In genomic region chr12:12724421-12725085, GRCh38 we compare ENCODE assay signal across 8 cellular contexts. TPM values are rescaled to one million over a fixed set of nuclear protein-coding genes. Genes with fewer than 3 reads are reported as not detected.
DNase-seq lines count a peak whose midpoint lies in the region; ATAC-seq and TF ChIP-seq lines count a peak whose summit lies in the region.

No MANE protein-coding gene starts in this region.

- H2AFZ ChIP-seq in DND-41 (ENCODE audit: low read depth, low read length): peak overlapping the region; percentile 41
- no peak overlapping the region for H2AFZ ChIP-seq in GM23338

- no peaks in the 10 kb centered on the region for H3K9me3 ChIP-seq in DND-41 (ENCODE audit: insufficient read depth, low read length, severe bottlenecking)

- peaks cover 9% of the 10 kb centered on the region for H3F3A ChIP-seq in GM23338 (replicated peaks; ENCODE audit: low read depth)

- H3K9me3 Mint-ChIP-seq in GM23338 (no peaks in the 10 kb centered on the region), endothelial cell (ENCODE audit: unreplicated experiment) (no peaks in the 10 kb centered on the region), nephron progenitor cell (no peaks in the 10 kb centered on the region)

- H3K27me3 ChIP-seq in DND-41 (ENCODE audit: insufficient read depth, low read length, poor library complexity) (no peaks in the 10 kb centered on the region), GM23338 (ENCODE audit: insufficient read depth) (peaks cover 40% of the 10 kb centered on the region)

- H3K36me3 Mint-ChIP-seq in GM23338 (ENCODE audit: low read depth) (peaks cover 31% of the 10 kb centered on the region), endothelial cell (ENCODE audit: low read depth, unreplicated experiment) (peaks cover 21% of the 10 kb centered on the region), nephron progenitor cell (ENCODE audit: low read depth) (peaks cover 33% of the 10 kb centered on the region)

- H3K4me1 Mint-ChIP-seq in GM23338 (peaks cover 30% of the 10 kb centered on the region), endothelial cell (ENCODE audit: unreplicated experiment) (peaks cover 17% of the 10 kb centered on the region), nephron progenitor cell (peaks cover 69% of the 10 kb centered on the region)

- DNase-seq in DND-41: no peak
- DNase-seq in GM23338 (ENCODE audit: low spot score): peak; percentile 30
- DNase-seq in RKO (ENCODE audit: low spot score): peak; percentile 21
- no peak for DNase-seq in endothelial cell (ENCODE audit: low spot score)
- DNase-seq in nephron progenitor cell: peak; percentile 34
- DNase-seq in GDM1 (lab: John Stamatoyannopoulos, UW): no peak

- H3K4me1 ChIP-seq in DND-41 (ENCODE audit: insufficient read depth, low read length) (peaks cover 64% of the 10 kb centered on the region), GM23338 (ENCODE audit: insufficient read depth) (peaks cover 29% of the 10 kb centered on the region)

- H3K79me2 ChIP-seq in DND-41 (ENCODE audit: insufficient read depth, low read length): peaks cover 91% of the 10 kb centered on the region
- peaks cover 14% of the 10 kb centered on the region for H3K79me2 ChIP-seq in GM23338 (replicated peaks; ENCODE audit: insufficient read depth)

- H3K36me3 ChIP-seq in DND-41 (ENCODE audit: insufficient read depth, low read length) (peaks cover 32% of the 10 kb centered on the region), GM23338 (ENCODE audit: insufficient read depth) (peaks cover 11% of the 10 kb centered on the region; the same call in 1 of the 2 replicates)

- peak overlapping the region; percentile 83 for H3K4me3 Mint-ChIP-seq in GM23338
- peak overlapping the region; percentile 86 for H3K4me3 Mint-ChIP-seq in endothelial cell (ENCODE audit: unreplicated experiment)
- peak overlapping the region; percentile 98 for H3K4me3 Mint-ChIP-seq in nephron progenitor cell

- H3K27ac Mint-ChIP-seq in GM23338 (peak overlapping the region; percentile 96), endothelial cell (ENCODE audit: unreplicated experiment) (peak overlapping the region; percentile 27), nephron progenitor cell (peak overlapping the region; percentile 94)

- peaks cover 9% of the 10 kb centered on the region; the same call in 1 of the 2 replicates for H4K20me1 ChIP-seq in DND-41 (ENCODE audit: insufficient read depth, low read length)
- peaks cover 11% of the 10 kb centered on the region for H4K20me1 ChIP-seq in GM23338 (replicated peaks; ENCODE audit: insufficient read depth)

- ATAC-seq in DND-41 (ENCODE audit: insufficient read depth, low read depth): no peak; the same call in 2 of the 3 replicates
- peak; percentile 23 for ATAC-seq in GM23338
- ATAC-seq in esophagus mucosa: no peak
- no peak for ATAC-seq in HG02571 (IDR thresholded peaks at IDR 0.05; ENCODE audit: unreplicated experiment)

- peak overlapping the region; percentile 82 to 88 for H3K4me3 ChIP-seq in DND-41 (ENCODE audit: low read depth in 1 of 2, low read length in 2 of 2)
- H3K4me3 ChIP-seq in GM23338: peak overlapping the region; percentile 61

- TF ChIP-seq CTCF in DND-41 (IDR thresholded peaks at IDR 0.05; ENCODE audit: borderline replicate concordance, extremely low read depth, low read length, poor library complexity, severe bottlenecking) (no peak), GM23338 (conservative IDR thresholded peaks at IDR 0.05; ENCODE audit: low read depth in 2 of 2) (no peak), endothelial cell (IDR thresholded peaks at IDR 0.05; ENCODE audit: unreplicated experiment) (no peak), nephron progenitor cell (IDR thresholded peaks at IDR 0.05) (no peak)

- no peaks in the 10 kb centered on the region for H3K9me2 ChIP-seq in GM23338 (ENCODE audit: insufficient read depth)

- H3K9ac ChIP-seq in DND-41 (ENCODE audit: low read depth, low read length): peak overlapping the region; percentile 100

- H3K27ac ChIP-seq in DND-41 (ENCODE audit: low read length): peak overlapping the region; percentile 100
- peak overlapping the region; percentile 97 for H3K27ac ChIP-seq in GM23338 (ENCODE audit: low read depth)

- H3K4me2 ChIP-seq in DND-41 (ENCODE audit: insufficient read depth, low read length) (peak overlapping the region; percentile 84), GM23338 (peak overlapping the region; percentile 78)

- H3K27me3 Mint-ChIP-seq in GM23338 (ENCODE audit: insufficient read depth, low read depth, poor library complexity) (peaks cover 17% of the 10 kb centered on the region), endothelial cell (ENCODE audit: unreplicated experiment) (peaks cover 18% of the 10 kb centered on the region), nephron progenitor cell (ENCODE audit: low read depth, poor library complexity) (peaks cover 18% of the 10 kb centered on the region)

TF ChIP-seq in GM23338, 12 proteins besides CTCF, POLR2A, EP300 and RAD21:
- TF ChIP-seq JUNB (IDR thresholded peaks at IDR 0.05; ENCODE audit: unreplicated experiment) (no peak), EZH2phosphoT487 (IDR thresholded peaks at IDR 0.05; ENCODE audit: unreplicated experiment) (no peak), NANOG (IDR thresholded peaks at IDR 0.05; ENCODE audit: borderline replicate concordance) (no peak)

RNA-seq across cellular contexts. Expression of gene CDKN1B, which starts 7.4 kb away (rescaled TPM):
- total RNA-seq in GM23338 (2014; rRNA removed; shearing (Covaris generic)): 27.9 and 30.6 TPM in 2 replicates
- polyA plus RNA-seq in GM23338 (2016; fragmentation: Nextera tagmentation; extraction: Ambion mirVana): 9.3 and 9.5 TPM in 2 replicates
- total RNA-seq in endothelial cell (ENCODE audit: unreplicated experiment) (34.6 TPM), esophagus mucosa (20.4 TPM)

RNA-seq across cellular contexts. Expression of gene GPR19, which starts 28.6 kb away (rescaled TPM):
- total RNA-seq in GM23338 (2014; rRNA removed; shearing (Covaris generic)): 15.3 and 18.7 TPM in 2 replicates
- 12.1 and 14.3 TPM in 2 replicates for polyA plus RNA-seq in GM23338 (2016; fragmentation: Nextera tagmentation; extraction: Ambion mirVana)
- 4.0 TPM for total RNA-seq in endothelial cell (ENCODE audit: unreplicated experiment)
- total RNA-seq in esophagus mucosa: 0.36 TPM

Comparison
In these comparisons a context has a peak if more than half of its experiments do, and no peak if none do; other contexts are left out.
1. DNase-seq: peak in GM23338 (single experiment), RKO (single experiment) and nephron progenitor cell (single experiment); none in DND-41 (single experiment), endothelial cell (single experiment) and GDM1 (single experiment).
2. H3K27ac Mint-ChIP-seq: peak in every context shown above with its lines; median percentile 96 in GM23338; 94 in nephron progenitor cell; 27 in endothelial cell.
3. Peak in every context shown above with its lines, with median percentiles within 50 percentile points of each other: H3K4me3 Mint-ChIP-seq.